Comparison of ENCODE assay signal across 8 cellular contexts in genomic region chr3:177284383-177284881, GRCh38.
DNase-seq lines count a peak whose midpoint lies in the region; ATAC-seq and TF ChIP-seq lines count a peak whose summit lies in the region.

No MANE protein-coding gene starts in this region.

- peak; percentile 81 for ATAC-seq in activated CD4-positive, alpha-beta T cell treated with anti-CD3 and anti-CD28 coated beads for 36 hours
- ATAC-seq in naive thymus-derived CD4-positive, alpha-beta T cell = peak; percentile 62
- no peak for ATAC-seq in GM18519 (IDR thresholded peaks at IDR 0.05; ENCODE audit: low FRiP score, unreplicated experiment)

- no peaks in the 10 kb centered on the region for H3K27me3 Mint-ChIP-seq in activated CD4-positive, alpha-beta T cell treated with anti-CD3 and anti-CD28 coated beads for 36 hours
- no peaks in the 10 kb centered on the region for H3K27me3 Mint-ChIP-seq in naive thymus-derived CD4-positive, alpha-beta T cell

- H3K9me3 ChIP-seq in naive thymus-derived CD4-positive, alpha-beta T cell (ENCODE audit: control insufficient read depth in 2 of 3, low read length in 3 of 3) = no peaks in the 10 kb centered on the region

- no peaks in the 10 kb centered on the region for H3K36me3 Mint-ChIP-seq in activated CD4-positive, alpha-beta T cell treated with anti-CD3 and anti-CD28 coated beads for 36 hours (ENCODE audit: low read depth)
- H3K36me3 Mint-ChIP-seq in naive thymus-derived CD4-positive, alpha-beta T cell = peaks cover 0 to 18% (median 0%) of the 10 kb centered on the region in 5 donors

- TF ChIP-seq CTCF in RWPE1 (conservative IDR thresholded peaks at IDR 0.05; ENCODE audit: low read depth) (no peak), cardiac fibroblast (IDR thresholded peaks at IDR 0.05; ENCODE audit: low read depth, low read length) (no peak)

- peaks cover 25% of the 10 kb centered on the region for H3K4me1 Mint-ChIP-seq in activated CD4-positive, alpha-beta T cell treated with anti-CD3 and anti-CD28 coated beads for 36 hours
- peaks cover 22 to 39% (median 30%) of the 10 kb centered on the region in 7 donors for H3K4me1 Mint-ChIP-seq in naive thymus-derived CD4-positive, alpha-beta T cell

- DNase-seq in activated CD4-positive, alpha-beta T cell treated with anti-CD3 and anti-CD28 coated beads for 36 hours = peak; percentile 61
- DNase-seq in activated CD4-positive, alpha-beta T cell treated with anti-CD3 and anti-CD28 coated beads for 1 hour = no peak
- DNase-seq in RWPE1 (ENCODE audit: low spot score) = peak; percentile 12
- peak; percentile 54 to 71 for DNase-seq in cardiac fibroblast (ENCODE audit: low read depth in 2 of 2)
- peak in 7 of 9 donors; percentile 1 to 25 (median 10) for DNase-seq in naive thymus-derived CD4-positive, alpha-beta T cell
- DNase-seq in NCI-H446 treated with DMSO at 0.1 percent for 48 hours (lab: John Stamatoyannopoulos, UW) = no peak
- no peak for DNase-seq in NCI-H446 (lab: John Stamatoyannopoulos, UW)

- H3K27me3 ChIP-seq in naive thymus-derived CD4-positive, alpha-beta T cell (ENCODE audit: control insufficient read depth in 2 of 2, insufficient read depth in 2 of 2, low read length in 2 of 2) = no peaks in the 10 kb centered on the region

- no peaks in the 10 kb centered on the region for H3K9me3 Mint-ChIP-seq in activated CD4-positive, alpha-beta T cell treated with anti-CD3 and anti-CD28 coated beads for 36 hours (ENCODE audit: low read depth)
- peaks cover 0 to 7% (median 0%) of the 10 kb centered on the region in 11 donors for H3K9me3 Mint-ChIP-seq in naive thymus-derived CD4-positive, alpha-beta T cell

- CTCF ChIA-PET in activated CD4-positive, alpha-beta T cell treated with anti-CD3 and anti-CD28 coated beads for 36 hours (lab: Charles Lee) = no interaction called here
- CTCF ChIA-PET in RWPE1 (lab: Yijun Ruan, JAX) = interaction anchor here (0.6 kb wide), 1 partner anchor 162 kb away, joined by 3 read pairs; no protein-coding TSS in a partner anchor
- CTCF ChIA-PET in naive thymus-derived CD4-positive, alpha-beta T cell (lab: Charles Lee) = no interaction called here

- H3K4me3 ChIP-seq in cardiac fibroblast (replicated peaks in 1 of 2; ENCODE audit: low read depth in 2 of 2, low read length in 2 of 2) = no peak overlapping the region
- no peak overlapping the region for H3K4me3 ChIP-seq in naive thymus-derived CD4-positive, alpha-beta T cell (ENCODE audit: low read length)

- no peak overlapping the region for H3K27ac Mint-ChIP-seq in activated CD4-positive, alpha-beta T cell treated with anti-CD3 and anti-CD28 coated beads for 36 hours
- H3K27ac Mint-ChIP-seq in naive thymus-derived CD4-positive, alpha-beta T cell = peak overlapping the region in 8 of 9 donors; percentile 6 to 86 (median 58)

- intact Hi-C loops in activated CD4-positive, alpha-beta T cell treated with anti-CD3 and anti-CD28 coated beads for 36 hours (cut with DNase I, micrococcal nuclease) = no loop called here
- intact Hi-C loops in naive thymus-derived CD4-positive, alpha-beta T cell (cut with micrococcal nuclease) = loop anchor here (1.0 to 5.0 kb wide), 3 partner anchors 73 to 86 kb away; no protein-coding TSS in a partner anchor

- no peak overlapping the region for H3K4me3 Mint-ChIP-seq in activated CD4-positive, alpha-beta T cell treated with anti-CD3 and anti-CD28 coated beads for 36 hours
- peak overlapping the region in 9 of 10 donors; percentile 3 to 74 (median 47) for H3K4me3 Mint-ChIP-seq in naive thymus-derived CD4-positive, alpha-beta T cell

- H3K27ac ChIP-seq in RWPE1 = peak overlapping the region; percentile 36
- no peak overlapping the region for H3K27ac ChIP-seq in naive thymus-derived CD4-positive, alpha-beta T cell (ENCODE audit: low read depth, low read length)

- POLR2A ChIA-PET in activated CD4-positive, alpha-beta T cell treated with anti-CD3 and anti-CD28 coated beads for 36 hours (lab: Charles Lee) = no interaction called here
- POLR2A ChIA-PET in RWPE1 (lab: Yijun Ruan, JAX; ENCODE audit: low non-redundant PET) = no interaction called here
- POLR2A ChIA-PET in naive thymus-derived CD4-positive, alpha-beta T cell (lab: Charles Lee) = interaction anchor here (0.9 to 1.0 kb wide), 2 partner anchors 10 to 17 kb away, joined by 3 to 4 read pairs; no protein-coding TSS in a partner anchor

- H3K4me1 ChIP-seq in naive thymus-derived CD4-positive, alpha-beta T cell (ENCODE audit: control insufficient read depth in 2 of 2, insufficient read depth in 2 of 2, low read length in 2 of 2) = peaks cover 0 to 22% of the 10 kb centered on the region in 2 donors

- H3K36me3 ChIP-seq in naive thymus-derived CD4-positive, alpha-beta T cell (ENCODE audit: control insufficient read depth in 2 of 3, insufficient read depth in 3 of 3, low read length in 3 of 3) = no peaks in the 10 kb centered on the region

Comparison
In these comparisons a context has a peak if more than half of its experiments do, and no peak if none do; other contexts are left out.
1. DNase-seq: peak in activated CD4-positive, alpha-beta T cell treated with anti-CD3 and anti-CD28 coated beads for 36 hours (single experiment), RWPE1 (single experiment), cardiac fibroblast (2 of 2) and naive thymus-derived CD4-positive, alpha-beta T cell (7 of 9); none in activated CD4-positive, alpha-beta T cell treated with anti-CD3 and anti-CD28 coated beads for 1 hour (single experiment), NCI-H446 treated with DMSO at 0.1 percent for 48 hours (single experiment) and NCI-H446 (0 of 2).
2. intact Hi-C loops: an anchor here in naive thymus-derived CD4-positive, alpha-beta T cell (1.0 to 5.0 kb wide); none called in activated CD4-positive, alpha-beta T cell treated with anti-CD3 and anti-CD28 coated beads for 36 hours.